Comparison of ENCODE assay signal across 18 cellular contexts in the genomic region with DNA sequence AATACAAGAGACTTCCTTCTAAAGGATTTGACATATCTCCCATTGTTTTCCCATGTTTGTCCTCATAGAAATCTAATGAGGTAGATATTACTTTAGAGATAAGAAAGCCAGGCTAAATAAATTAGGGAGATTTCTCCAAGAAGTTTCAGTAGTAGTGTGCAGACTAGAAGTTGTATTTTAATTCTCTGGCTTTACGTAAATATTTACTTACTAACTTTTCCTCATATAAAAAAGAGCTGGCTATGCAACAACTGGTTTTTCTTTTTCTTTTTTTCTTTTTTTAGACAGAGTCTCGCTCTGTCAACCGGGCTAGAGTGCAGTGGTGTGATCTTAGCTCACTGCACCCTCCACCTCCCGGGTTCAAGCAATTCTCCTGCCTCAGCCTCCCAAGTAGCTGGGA.
DNase-seq lines count a peak whose midpoint lies in the region; ATAC-seq and TF ChIP-seq lines count a peak whose summit lies in the region.
"Had no signal": no experiment of that assay in that cellular context is flagged by ENCODE, and none has a peak within 500 bp of the region (broad histone marks: within the 10 kb centered on the region; RNA-seq: fewer than 3 reads in every experiment).

No MANE protein-coding gene starts in this region.

- no peaks in the 10 kb centered on the region for H3K9me3 ChIP-seq in CD4-positive, CD25-positive, alpha-beta regulatory T cell (ENCODE audit: control insufficient read depth in 2 of 2, low read length in 2 of 2)
- H3K9me3 ChIP-seq in IMR-90 (ENCODE audit: control insufficient read depth, insufficient read depth, low read length) = no peaks in the 10 kb centered on the region
- no peaks in the 10 kb centered on the region for H3K9me3 ChIP-seq in osteoblast (ENCODE audit: low read depth, low read length)
- H3K9me3 ChIP-seq: thyroid gland had no signal

- no peak overlapping the region for H2AK9ac ChIP-seq in IMR-90 (replicated peaks; ENCODE audit: low read depth, low read length, poor library complexity)

- H3K4me2 ChIP-seq in IMR-90 (ENCODE audit: low read depth, low read length) = no peak overlapping the region
- H3K4me2 ChIP-seq in osteoblast (ENCODE audit: insufficient read depth, low read length) = no peak overlapping the region
- H3K4me2 ChIP-seq: neural progenitor cell, smooth muscle cell had no signal

- H4K8ac ChIP-seq in IMR-90 (ENCODE audit: low read depth in 2 of 2, low read length in 2 of 2) = no peak overlapping the region

- H3K79me2 ChIP-seq in osteoblast (ENCODE audit: insufficient read depth, low read length) = no peaks in the 10 kb centered on the region

- no peaks in the 10 kb centered on the region for H3K27me3 Mint-ChIP-seq in CD4-positive, CD25-positive, alpha-beta regulatory T cell
- H3K27me3 Mint-ChIP-seq in central memory CD8-positive, alpha-beta T cell = no peaks in the 10 kb centered on the region
- H3K27me3 Mint-ChIP-seq: activated CD4-positive, alpha-beta T cell treated with anti-CD3 and anti-CD28 coated beads, Interleukin-2, amount 10 ng/mL, durations not matched to agents 24 days and 14 days had no signal

- no CpG with 5 or more reads among the region's 4 CpGs for WGBS in IMR-90 (ENCODE audit: extremely low coverage in 2 of 2, insufficient read length in 1 of 2), 2 experiments

- no peak for TF ChIP-seq RAD21 in IMR-90 (IDR thresholded peaks at IDR 0.05; ENCODE audit: low read length)

- in situ Hi-C loops in IMR-90 (cut with MboI; ENCODE audit: low sequenced_read_pairs) (no loop called here), G401 (cut with HindIII; ENCODE audit: low sequenced_read_pairs) (no loop called here)

- BruUV-seq in IMR-90 (replicated peaks; lab: Mats Ljungman, UMichigan) = no TSS peak

- H3K9ac ChIP-seq in IMR-90 (ENCODE audit: low read depth, low read length) = no peak overlapping the region
- H3K9ac ChIP-seq: neural progenitor cell had no signal

- no peak overlapping the region for H4K5ac ChIP-seq in IMR-90 (ENCODE audit: low read depth, low read length)

- peak overlapping the region; percentile 70 to 90 (median 88) for H3K27ac Mint-ChIP-seq in CD4-positive, CD25-positive, alpha-beta regulatory T cell
- peak overlapping the region; percentile 92 for H3K27ac Mint-ChIP-seq in central memory CD8-positive, alpha-beta T cell (ENCODE audit: low read depth)
- H3K27ac Mint-ChIP-seq: HFFc6, neural progenitor cell had no signal

- no peaks in the 10 kb centered on the region for H3K79me1 ChIP-seq in IMR-90 (ENCODE audit: low read depth in 1 of 2, low read length in 2 of 2)

- no peak for DNase-seq in CD4-positive, CD25-positive, alpha-beta regulatory T cell
- DNase-seq in IMR-90 (no peak), osteoblast (ENCODE audit: insufficient read length, low spot score, missing footprints) (no peak), NCI-H1436 (lab: John Stamatoyannopoulos, UW) (no peak), G401 (ENCODE audit: low spot score) (no peak), NCI-H146 treated with DMSO at 0.1 percent for 48 hours (lab: John Stamatoyannopoulos, UW; ENCODE audit: unreplicated experiment) (no peak)
- no peak for DNase-seq in central memory CD8-positive, alpha-beta T cell (ENCODE audit: low spot score in 2 of 2)
- DNase-seq: activated CD4-positive, alpha-beta T cell treated with anti-CD3 and anti-CD28 coated beads, Interleukin-2, amount 10 ng/mL, durations not matched to agents 24 days and 14 days; Caco-2; effector CD8-positive, alpha-beta T cell; HFFc6; Kasumi-1; NCI-H1092 treated with DMSO at 0.1 percent for 48 hours; NCI-H524; thyroid gland had no signal

- no peak overlapping the region for H2BK20ac ChIP-seq in IMR-90 (ENCODE audit: low read depth, low read length)

- no peak overlapping the region for H3K18ac ChIP-seq in IMR-90 (ENCODE audit: low read depth, low read length)

- no peak overlapping the region for H3K23ac ChIP-seq in IMR-90 (ENCODE audit: low read depth, low read length)

- H4K91ac ChIP-seq in IMR-90 (ENCODE audit: insufficient read depth, low read depth, low read length) = no peak overlapping the region

- no peak for TF ChIP-seq CTCF in IMR-90 (conservative IDR thresholded peaks at IDR 0.05; ENCODE audit: low read depth, low read length)
- no peak for TF ChIP-seq CTCF in osteoblast (IDR thresholded peaks at IDR 0.05; ENCODE audit: extremely low read depth, low read depth, low read length)

- peaks cover 25% of the 10 kb centered on the region for H3K36me3 Mint-ChIP-seq in CD4-positive, CD25-positive, alpha-beta regulatory T cell
- peaks cover 2% of the 10 kb centered on the region for H3K36me3 Mint-ChIP-seq in central memory CD8-positive, alpha-beta T cell (ENCODE audit: insufficient read depth)

- intact Hi-C loops in IMR-90 (cut with micrococcal nuclease) = no loop called here

- H3K27me3 ChIP-seq in CD4-positive, CD25-positive, alpha-beta regulatory T cell (ENCODE audit: control insufficient read depth, insufficient read depth, low read length) = no peaks in the 10 kb centered on the region
- H3K27me3 ChIP-seq in IMR-90 (ENCODE audit: control insufficient read depth, insufficient read depth, low read length) = no peaks in the 10 kb centered on the region
- no peaks in the 10 kb centered on the region for H3K27me3 ChIP-seq in osteoblast (ENCODE audit: insufficient read depth, low read length)
- H3K27me3 ChIP-seq: neural progenitor cell, thyroid gland had no signal

- peak overlapping the region; percentile 68 for H3K4me3 ChIP-seq in CD4-positive, CD25-positive, alpha-beta regulatory T cell (ENCODE audit: low read depth, low read length)
- H3K4me3 ChIP-seq in IMR-90 (ENCODE audit: insufficient read depth, low read depth, low read length) (no peak overlapping the region), osteoblast (ENCODE audit: insufficient read depth, low read length) (no peak overlapping the region)
- H3K4me3 ChIP-seq: neural progenitor cell, smooth muscle cell, thyroid gland had no signal

- H4K20me1 ChIP-seq in IMR-90 (ENCODE audit: insufficient read depth, low read length) (no peaks in the 10 kb centered on the region), osteoblast (ENCODE audit: insufficient read depth, low read length) (no peaks in the 10 kb centered on the region)

- dilution Hi-C loops in IMR-90 (cut with HindIII; ENCODE audit: low sequenced_read_pairs, unreplicated experiment) = no loop called here

- ATAC-seq in CD4-positive, CD25-positive, alpha-beta regulatory T cell (ENCODE audit: low read depth in 2 of 2) = no peak
- ATAC-seq in IMR-90 (ENCODE audit: low read depth) = peak; percentile 29; the same call in 1 of the 2 replicates
- ATAC-seq in central memory CD8-positive, alpha-beta T cell (replicated peaks; ENCODE audit: extremely low read depth, poor library complexity, severe bottlenecking) = no peak
- no peak for ATAC-seq in GM19395 (IDR thresholded peaks at IDR 0.05; ENCODE audit: unreplicated experiment)

- H3K4me1 ChIP-seq in CD4-positive, CD25-positive, alpha-beta regulatory T cell (ENCODE audit: control insufficient read depth, insufficient read depth, low read length, poor library complexity, severe bottlenecking) = peaks cover 22% of the 10 kb centered on the region
- H3K4me1 ChIP-seq in IMR-90 (ENCODE audit: control insufficient read depth, insufficient read depth, low read length) (peaks cover 3% of the 10 kb centered on the region; the same call in 1 of the 2 replicates), osteoblast (ENCODE audit: insufficient read depth, low read length) (peaks cover 28% of the 10 kb centered on the region)
- H3K4me1 ChIP-seq: Caco-2, neural progenitor cell, thyroid gland had no signal

- no peak overlapping the region for H2AK5ac ChIP-seq in IMR-90 (ENCODE audit: low read depth, low read length)

- no peak overlapping the region for H3K14ac ChIP-seq in IMR-90 (replicated peaks; ENCODE audit: low read depth, low read length)

- H2BK15ac ChIP-seq in IMR-90 (ENCODE audit: low read depth, low read length) = no peak overlapping the region

- peaks cover 15 to 43% (median 27%) of the 10 kb centered on the region in 4 donors for H3K4me1 Mint-ChIP-seq in CD4-positive, CD25-positive, alpha-beta regulatory T cell
- H3K4me1 Mint-ChIP-seq in central memory CD8-positive, alpha-beta T cell = peaks cover 29% of the 10 kb centered on the region
- H3K4me1 Mint-ChIP-seq: neural progenitor cell had no signal

- peak overlapping the region; percentile 71 for H3K27ac ChIP-seq in CD4-positive, CD25-positive, alpha-beta regulatory T cell (ENCODE audit: insufficient read depth, low read length, poor library complexity, severe bottlenecking)
- H3K27ac ChIP-seq in IMR-90 (ENCODE audit: insufficient read depth, low read length) (no peak overlapping the region), osteoblast (ENCODE audit: low read depth, low read length) (no peak overlapping the region)
- H3K27ac ChIP-seq: neural progenitor cell had no signal

- H2AFZ ChIP-seq in IMR-90 (replicated peaks; ENCODE audit: low read length, poor library complexity) (no peak overlapping the region), osteoblast (ENCODE audit: low read length) (peak overlapping the region; percentile 5)
- H2AFZ ChIP-seq: neural progenitor cell had no signal

- 0 out of 2 replicates have a peak, but pooled peaks cover 3% of the 10 kb centered on the region for H3K9me1 ChIP-seq in IMR-90 (ENCODE audit: insufficient read depth, low read length)

- peaks cover 0 to 3% (median 0%) of the 10 kb centered on the region in 7 donors for H3K9me3 Mint-ChIP-seq in CD4-positive, CD25-positive, alpha-beta regulatory T cell
- H3K9me3 Mint-ChIP-seq in central memory CD8-positive, alpha-beta T cell = no peaks in the 10 kb centered on the region
- H3K9me3 Mint-ChIP-seq: HFFc6 had no signal

- CTCF ChIA-PET in IMR-90 (lab: Yijun Ruan, JAX) = no interaction called here

- POLR2A ChIA-PET in IMR-90 (lab: Charles Lee; ENCODE audit: unreplicated experiment) = no interaction called here

- no peak overlapping the region for H3K56ac ChIP-seq in IMR-90 (ENCODE audit: extremely low read depth, insufficient read depth, low read length)

- TF ChIP-seq POLR2A in IMR-90 (IDR thresholded peaks at IDR 0.05; ENCODE audit: low read depth, low read length) = no peak

- H3K4me3 Mint-ChIP-seq in CD4-positive, CD25-positive, alpha-beta regulatory T cell = peak overlapping the region in 3 of 4 donors; percentile 35 to 78 (median 49)
- peak overlapping the region; percentile 48 for H3K4me3 Mint-ChIP-seq in central memory CD8-positive, alpha-beta T cell
- H3K4me3 Mint-ChIP-seq: neural progenitor cell had no signal

- H3K36me3 ChIP-seq in CD4-positive, CD25-positive, alpha-beta regulatory T cell (ENCODE audit: control insufficient read depth, insufficient read depth, low read length) = no peaks in the 10 kb centered on the region
- H3K36me3 ChIP-seq in IMR-90 (ENCODE audit: control insufficient read depth, insufficient read depth, low read length) (peaks cover 2% of the 10 kb centered on the region; the same call in 1 of the 2 replicates), osteoblast (ENCODE audit: insufficient read depth, low read length) (no peaks in the 10 kb centered on the region)
- H3K36me3 ChIP-seq: thyroid gland had no signal

- no peak overlapping the region for H2BK120ac ChIP-seq in IMR-90 (ENCODE audit: low read depth, low read length)

- H3K4ac ChIP-seq in IMR-90 (ENCODE audit: low read depth, low read length) = no peak overlapping the region

- H2BK5ac ChIP-seq in IMR-90 (ENCODE audit: low read depth, low read length, poor library complexity, severe bottlenecking) = no peak overlapping the region

TF ChIP-seq in IMR-90, 13 proteins besides CTCF, POLR2A, EP300 and RAD21 (continues in another document):
- no peak for TF ChIP-seq RFX5 (IDR thresholded peaks at IDR 0.05; ENCODE audit: low read depth, low read length)
- no peak for TF ChIP-seq MAFK (IDR thresholded peaks at IDR 0.05; ENCODE audit: low read depth, low read length)
